ENCODE assay signal across 8 cellular contexts in genomic region chr11:60915250-60915914, GRCh38. TPM values are rescaled to one million over a fixed set of nuclear protein-coding genes. Genes with fewer than 3 reads are reported as not detected.
DNase-seq lines count a peak whose midpoint lies in the region; ATAC-seq and TF ChIP-seq lines count a peak whose summit lies in the region.

No MANE protein-coding gene starts in this region.

- peak overlapping the region; percentile 30 for H3K27ac Mint-ChIP-seq in Calu3 (ENCODE audit: unreplicated experiment)

- H3K27me3 ChIP-seq in layer of hippocampus (ENCODE audit: control insufficient read depth, insufficient read depth, low read length) = no peaks in the 10 kb centered on the region

- peaks cover 23% of the 10 kb centered on the region for H3K4me1 Mint-ChIP-seq in Calu3 (ENCODE audit: low read depth, unreplicated experiment)

- BruUV-seq in Calu3 (replicated peaks; lab: Mats Ljungman, UMichigan) = TSS peak; percentile 35

- H3K9me3 Mint-ChIP-seq in Calu3 (ENCODE audit: low read depth, unreplicated experiment) = no peaks in the 10 kb centered on the region

- DNase-seq in Calu3 (peak; percentile 79), caudate nucleus (lab: John Stamatoyannopoulos, UW) (peak in 12 of 61 donors; percentile 18 to 61 (median 34)), NCI-H774 (lab: John Stamatoyannopoulos, UW) (no peak)
- peak; percentile 58 for DNase-seq in Jurkat, Clone E6-1 (ENCODE audit: low read depth, low spot score)
- DNase-seq in stimulated activated CD4-positive, alpha-beta T cell treated with anti-CD3 and anti-CD28 coated beads, Interleukin-4, amount 100 ng/mL, for 1 hour = peak; percentile 70

- peak; percentile 32 for ATAC-seq in GM21360 (IDR thresholded peaks at IDR 0.05; ENCODE audit: unreplicated experiment)

- CTCF ChIA-PET in Calu3 (lab: Charles Lee) = interaction anchor here (0.6 to 2.6 kb wide), 11 partner anchors 8 to 339 kb away, joined by 3 to 8 read pairs (median 4); partner anchors contain the start of genes PRPF19, TMEM132A and VPS37C

- peaks cover 23% of the 10 kb centered on the region for H3K27me3 Mint-ChIP-seq in Calu3 (ENCODE audit: unreplicated experiment)

- H3K36me3 Mint-ChIP-seq in Calu3 (ENCODE audit: insufficient read depth, unreplicated experiment) = peaks cover 20% of the 10 kb centered on the region

- H3K27ac ChIP-seq in caudate nucleus (ENCODE audit: low read depth, low read length) = peak overlapping the region; percentile 45
- peak overlapping the region; percentile 47 for H3K27ac ChIP-seq in layer of hippocampus (ENCODE audit: low read depth, low read length)

- intact Hi-C loops in Calu3 (cut with micrococcal nuclease; ENCODE audit: unreplicated experiment) = loop anchor here (5.0 kb wide), 1 partner anchor 217 kb away; no protein-coding TSS in a partner anchor

- TF ChIP-seq CTCF in Calu3 (IDR thresholded peaks at IDR 0.05; ENCODE audit: unreplicated experiment) = no peak
- TF ChIP-seq CTCF in WI38 (IDR thresholded peaks at IDR 0.05; ENCODE audit: low read depth, low read length) = no peak

- peak overlapping the region; percentile 97 for H3K4me3 Mint-ChIP-seq in Calu3 (ENCODE audit: low read depth, unreplicated experiment)

- peak overlapping the region; percentile 77 for H3K4me3 ChIP-seq in Jurkat, Clone E6-1 (ENCODE audit: low read length)
- peak overlapping the region; percentile 73 for H3K4me3 ChIP-seq in WI38 (ENCODE audit: low read depth, low read length)

RNA-seq across cellular contexts. Expression of gene TMEM109, which starts 1.4 kb away (rescaled TPM):
- total RNA-seq in Calu3 (2022) = 71.2 and 78.1 TPM in 2 replicates
- polyA plus RNA-seq in Jurkat, Clone E6-1 (2012; ENCODE audit: insufficient read depth, insufficient read length) = 139 TPM

RNA-seq across cellular contexts. Expression of gene TMEM132A, which starts 8.9 kb away (rescaled TPM):
- total RNA-seq in Calu3 (2022) = 105 and 116 TPM in 2 replicates
- polyA plus RNA-seq in Jurkat, Clone E6-1 (2012; ENCODE audit: insufficient read depth, insufficient read length) = 7.6 TPM

RNA-seq across cellular contexts. Expression of gene PRPF19, which starts 9.0 kb away (rescaled TPM):
- total RNA-seq in Calu3 (2022) = 128 and 129 TPM in 2 replicates
- 234 TPM for polyA plus RNA-seq in Jurkat, Clone E6-1 (2012; ENCODE audit: insufficient read depth, insufficient read length)

RNA-seq across cellular contexts. Expression of gene SLC15A3, which starts 36.6 kb away (rescaled TPM):
- 6.8 and 12.4 TPM in 2 replicates for total RNA-seq in Calu3 (2022)
- not detected for polyA plus RNA-seq in Jurkat, Clone E6-1 (2012; ENCODE audit: insufficient read depth, insufficient read length)

RNA-seq across cellular contexts. Expression of gene ZP1, which starts 48.0 kb away (rescaled TPM):
- not detected in 2 replicates for total RNA-seq in Calu3 (2022)
- polyA plus RNA-seq in Jurkat, Clone E6-1 (2012; ENCODE audit: insufficient read depth, insufficient read length) = not detected
